8 cellular contexts compared by ENCODE assay signal in the genomic region with DNA sequence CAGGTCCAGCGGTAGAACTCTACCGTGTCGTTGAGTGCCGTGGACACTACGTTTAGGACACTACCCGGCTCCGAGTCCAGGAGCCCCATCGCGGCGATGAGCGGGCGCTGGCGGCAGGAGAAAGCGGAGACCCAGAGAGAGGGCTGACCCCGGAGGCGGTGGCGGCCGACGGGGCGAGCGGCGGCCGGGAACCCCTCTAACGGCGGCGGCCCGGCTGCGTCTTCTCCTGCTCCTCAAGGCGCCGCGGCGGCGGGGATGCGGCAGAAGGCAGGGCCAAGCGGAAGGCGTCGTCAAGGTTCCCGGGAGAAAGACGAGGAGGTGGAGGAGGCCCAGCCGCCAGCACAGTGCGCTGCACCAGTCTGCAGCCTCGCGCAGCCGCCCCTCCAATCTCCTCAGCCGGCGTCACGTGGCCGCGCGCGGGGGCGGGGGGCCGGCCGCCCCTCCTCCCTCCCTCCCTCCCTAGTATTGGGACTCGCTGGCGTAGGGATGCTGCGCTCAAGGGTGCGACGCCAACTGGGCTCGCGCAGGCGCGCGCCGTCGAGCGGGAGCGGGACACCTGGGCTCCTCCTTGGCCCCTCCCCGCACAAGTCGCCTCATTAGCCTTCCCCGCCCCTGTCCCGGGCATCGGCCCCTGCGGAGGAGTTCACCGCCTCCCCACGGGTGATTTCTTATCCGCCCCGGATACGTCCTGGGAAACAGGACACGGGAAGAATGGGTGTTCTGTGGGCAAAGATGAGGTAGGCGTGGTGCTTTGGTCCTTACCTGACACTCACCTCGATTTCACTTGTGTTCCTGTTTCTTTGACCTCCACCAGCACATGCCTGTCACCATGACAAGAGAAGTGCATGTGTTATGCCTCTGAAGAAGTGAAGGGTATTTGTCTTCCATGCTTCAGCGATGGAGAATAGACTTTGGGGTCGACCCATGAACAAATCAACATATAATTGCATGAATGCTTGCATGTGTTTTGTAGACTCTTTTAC. TPM values are rescaled to one million over a fixed set of nuclear protein-coding genes. Genes with fewer than 3 reads are reported as not detected.
DNase-seq lines count a peak whose midpoint lies in the region; ATAC-seq, FAIRE-seq and TF ChIP-seq lines count a peak whose summit lies in the region.

Gene ELOVL4, minus strand, starts transcription at position 363 of the 983 bp plus-strand sequence. Its CDS starts 274 bp downstream, at position 89.

- H3K27me3 ChIP-seq in A673 (replicated peaks; ENCODE audit: insufficient read depth, low read depth, low read length, poor library complexity), result no peaks in the 10 kb centered on the region
- H3K27me3 ChIP-seq in thymus (ENCODE audit: control insufficient read depth, insufficient read depth), result no peaks in the 10 kb centered on the region

- peaks cover 17% of the 10 kb centered on the region for H3K4me1 Mint-ChIP-seq in activated naive CD4-positive, alpha-beta T cell treated with anti-CD3 and anti-CD28 coated beads, Interleukin-2, amount 50 U/mL, for 24 hours

- peak; percentile 40 for ATAC-seq in GM19043 (IDR thresholded peaks at IDR 0.05; ENCODE audit: low read depth, unreplicated experiment)

- H3K9me3 ChIP-seq in A673 (ENCODE audit: low read depth, low read length, poor library complexity, severe bottlenecking) (no peaks in the 10 kb centered on the region), thymus (ENCODE audit: control insufficient read depth) (no peaks in the 10 kb centered on the region)

- H3K36me3 Mint-ChIP-seq in activated naive CD4-positive, alpha-beta T cell treated with anti-CD3 and anti-CD28 coated beads, Interleukin-2, amount 50 U/mL, for 24 hours, result no peaks in the 10 kb centered on the region

- no peaks in the 10 kb centered on the region for H3K9me3 Mint-ChIP-seq in activated naive CD4-positive, alpha-beta T cell treated with anti-CD3 and anti-CD28 coated beads, Interleukin-2, amount 50 U/mL, for 24 hours

- H3K36me3 ChIP-seq in A673 (ENCODE audit: insufficient read depth, low read length, poor library complexity, severe bottlenecking) (no peaks in the 10 kb centered on the region), thymus (ENCODE audit: control insufficient read depth, insufficient read depth) (peaks cover 8% of the 10 kb centered on the region)

- FAIRE-seq in HTR-8/SVneo (lab: Jason Lieb, UNC), result peak; percentile 62

- BruUV-seq in A673 (replicated peaks; lab: Mats Ljungman, UMichigan), result no TSS peak

- H3K4me3 ChIP-seq in A673 (ENCODE audit: low read depth, low read length, poor library complexity, severe bottlenecking), result peak within 1 kb of the TSS; percentile 71
- peak within 1 kb of the TSS; percentile 91 for H3K4me3 ChIP-seq in thymus (ENCODE audit: low read length)

- TF ChIP-seq CTCF in A673 (conservative IDR thresholded peaks at IDR 0.05; ENCODE audit: low read depth, low read length) (no peak), RWPE1 (conservative IDR thresholded peaks at IDR 0.05; ENCODE audit: low read depth) (no peak)

- H3K27ac ChIP-seq in A673 (ENCODE audit: low read depth, low read length, poor library complexity, severe bottlenecking) (no peak within 1 kb of the TSS), RWPE1 (no peak within 1 kb of the TSS), thymus (ENCODE audit: low read depth) (peak within 1 kb of the TSS; percentile 93)

- no peak within 1 kb of the TSS for H3K27ac Mint-ChIP-seq in activated naive CD4-positive, alpha-beta T cell treated with anti-CD3 and anti-CD28 coated beads, Interleukin-2, amount 50 U/mL, for 24 hours

- CTCF ChIA-PET in A673 (lab: Charles Lee), result interaction anchor here (1.0 kb wide), 1 partner anchor 78 kb away, joined by 4 read pairs; no protein-coding TSS in a partner anchor
- CTCF ChIA-PET in RWPE1 (lab: Yijun Ruan, JAX), result interaction anchor here (0.6 to 0.7 kb wide), 3 partner anchors 10 to 137 kb away, joined by 3 to 5 read pairs (median 4); no protein-coding TSS in a partner anchor

- 2% methylated on average over 84 of the region's 84 CpGs for WGBS in thymus

- peaks cover 42% of the 10 kb centered on the region for H3K27me3 Mint-ChIP-seq in activated naive CD4-positive, alpha-beta T cell treated with anti-CD3 and anti-CD28 coated beads, Interleukin-2, amount 50 U/mL, for 24 hours

- intact Hi-C loops in A673 (cut with micrococcal nuclease; ENCODE audit: unreplicated experiment), result loop anchor here (2.0 to 5.0 kb wide), 3 partner anchors 57 to 810 kb away; partner anchors contain the start of gene TTK

- peak within 1 kb of the TSS; percentile 89 for H3K4me3 Mint-ChIP-seq in activated naive CD4-positive, alpha-beta T cell treated with anti-CD3 and anti-CD28 coated beads, Interleukin-2, amount 50 U/mL, for 24 hours

- H3K4me1 ChIP-seq in A673 (ENCODE audit: insufficient read depth, low read length, poor library complexity, severe bottlenecking) (no peaks in the 10 kb centered on the region), thymus (ENCODE audit: control insufficient read depth, insufficient read depth, low read length) (peaks cover 14% of the 10 kb centered on the region)

- POLR2A ChIA-PET in A673 (lab: Charles Lee; ENCODE audit: low non-redundant PET), result no interaction called here
- POLR2A ChIA-PET in RWPE1 (lab: Yijun Ruan, JAX; ENCODE audit: low non-redundant PET), result no interaction called here

- peak; percentile 92 for DNase-seq in A673 (ENCODE audit: low spot score)
- peak; percentile 51 for DNase-seq in HTR-8/SVneo (ENCODE audit: insufficient read length, low spot score)
- peak; percentile 72 for DNase-seq in RWPE1 (ENCODE audit: low spot score)
- peak; percentile 69 for DNase-seq in globus pallidus (ENCODE audit: low spot score)
- DNase-seq in occipital lobe (lab: John Stamatoyannopoulos, UW), result peak; percentile 79

RNA-seq across cellular contexts. Expression of gene ELOVL4, which starts in this region (rescaled TPM):
- total RNA-seq in A673 (2021), result 7.0 and 7.9 TPM in 2 replicates
- 45.1 TPM for total RNA-seq in occipital lobe
- 30.6 TPM for polyA plus RNA-seq in thymus
